ENCODE assay signal across 23 cellular contexts in the genomic region with DNA sequence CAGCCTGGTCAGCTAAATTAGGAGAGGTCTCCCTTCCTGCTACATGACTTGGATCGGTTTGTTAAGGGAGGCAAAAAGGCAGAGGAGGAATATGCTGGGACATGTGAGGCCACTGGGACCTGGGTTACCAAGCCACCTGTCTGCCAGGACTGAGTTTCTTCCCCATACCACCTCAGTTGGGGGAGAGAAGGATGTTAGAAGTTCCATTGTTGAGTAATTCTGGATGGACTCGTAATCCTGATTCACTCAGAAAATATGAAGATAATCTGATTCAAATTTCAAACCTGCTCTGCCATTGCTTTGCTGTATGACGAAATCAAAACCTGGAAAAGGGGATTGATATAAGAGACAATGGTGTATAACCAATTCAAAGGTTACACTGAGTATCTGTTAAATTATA.
DNase-seq lines count a peak whose midpoint lies in the region; ATAC-seq, FAIRE-seq and TF ChIP-seq lines count a peak whose summit lies in the region.
"Had no signal": no experiment of that assay in that cellular context is flagged by ENCODE, and none has a peak within 500 bp of the region (broad histone marks: within the 10 kb centered on the region; RNA-seq: fewer than 3 reads in every experiment).

No MANE protein-coding gene starts in this region.

- WGBS in H1 (ENCODE audit: extremely low coverage in 1 of 2, insufficient coverage in 1 of 2, insufficient read length in 1 of 2, insufficient replicate concordance in 2 of 2, low coverage in 1 of 2, low lambda C conversion rate in 2 of 2, missing lambda C conversion rate in 1 of 2), 2 experiments = 79% methylated on average over 3 of the region's 3 CpGs; no CpG with 5 or more reads in 1 of the 2 experiments

- no peak for TF ChIP-seq CTCF in H1 (IDR thresholded peaks at IDR 0.05; ENCODE audit: control extremely low read depth in 1 of 3, insufficient read depth in 1 of 3, low read depth in 1 of 3, low read length in 3 of 3)

- H3K4ac ChIP-seq in H1 (replicated peaks; ENCODE audit: insufficient read length, low read depth, low read length) = no peak overlapping the region

- no peaks in the 10 kb centered on the region; the same call in 1 of the 2 replicates for H3K23me2 ChIP-seq in H1 (ENCODE audit: low read depth, low read length)

- no peaks in the 10 kb centered on the region for H3K79me1 ChIP-seq in H1 (ENCODE audit: low read depth, low read length)

- H2BK15ac ChIP-seq in H1 (ENCODE audit: low read length) = no peak overlapping the region

- H3K14ac ChIP-seq in H1 (ENCODE audit: insufficient read length) = no peak overlapping the region

- no peak overlapping the region for H3K18ac ChIP-seq in H1 (ENCODE audit: extremely low read depth, low read length)

- no peaks in the 10 kb centered on the region for H3K27me3 ChIP-seq in H1 (replicated peaks in 1 of 4; ENCODE audit: control insufficient read depth in 3 of 4, extremely low read depth in 1 of 4, insufficient read depth in 3 of 4, low read length in 3 of 4)
- H3K27me3 ChIP-seq: neutrophil had no signal

- H3K23ac ChIP-seq in H1 (ENCODE audit: insufficient read length) = no peak overlapping the region

- CTCF ChIA-PET in H1 (lab: Charles Lee; ENCODE audit: partially characterized antibody) = interaction anchor here (0.6 kb wide), 1 partner anchor 83 kb away, joined by 3 read pairs; no protein-coding TSS in a partner anchor

- H2BK12ac ChIP-seq in H1 (ENCODE audit: low read depth, low read length) = no peak overlapping the region

- ATAC-seq in HG03354 (IDR thresholded peaks at IDR 0.05; ENCODE audit: poor library complexity, severe bottlenecking, unreplicated experiment) (no peak), GM18909 (IDR thresholded peaks at IDR 0.05; ENCODE audit: poor library complexity, unreplicated experiment) (no peak)
- ATAC-seq: activated T-cell treated with anti-CD3 and anti-CD28 coated beads, Interleukin-2, amount 50 U/mL, for 72 hours; left colon; Panc1; T-helper 17 cell had no signal

- H3K27ac ChIP-seq in H1 (ENCODE audit: low read depth, low read length) = no peak overlapping the region
- H3K27ac ChIP-seq: KMS-11, neutrophil, thoracic aorta had no signal

- H4K5ac ChIP-seq in H1 (ENCODE audit: insufficient read length, low read depth, low read length) = no peak overlapping the region

- no peaks in the 10 kb centered on the region for H3K4me1 ChIP-seq in H1 (replicated peaks in 1 of 4; ENCODE audit: control insufficient read depth in 3 of 4, insufficient read depth in 4 of 4, low read length in 3 of 4)

- no peak overlapping the region for H3K9ac ChIP-seq in H1 (replicated peaks in 1 of 4; ENCODE audit: extremely low read depth in 1 of 4, low read depth in 3 of 4, low read length in 3 of 4)
- H3K9ac ChIP-seq: KMS-11 had no signal

- H2AK5ac ChIP-seq in H1 (ENCODE audit: low read depth, low read length) = no peak overlapping the region

- H3K9me3 ChIP-seq in H1 (ENCODE audit: insufficient read depth in 2 of 2, low read depth in 1 of 2, low read length in 1 of 2) = peaks cover 0 to 4% of the 10 kb centered on the region in 2 experiments; a peak in 2 of 4 replicates
- H3K9me3 ChIP-seq: neutrophil, thoracic aorta had no signal

- peak; percentile 42 for FAIRE-seq in H1 (lab: Jason Lieb, UNC)
- FAIRE-seq: GM12891 had no signal

- TF ChIP-seq RAD21 in H1 (IDR thresholded peaks at IDR 0.05 in 1 of 2, conservative IDR thresholded peaks at IDR 0.05 in 1 of 2; ENCODE audit: low read depth in 2 of 2, low read length in 2 of 2) = no peak

- H2BK120ac ChIP-seq in H1 (replicated peaks; ENCODE audit: low read depth, low read length) = no peak overlapping the region

- no peak overlapping the region for H3K4me3 ChIP-seq in H1 (ENCODE audit: extremely low read depth in 1 of 4, insufficient read depth in 2 of 4, low read depth in 3 of 4, low read length in 4 of 4)
- H3K4me3 ChIP-seq: thoracic aorta had no signal

- H4K8ac ChIP-seq in H1 (ENCODE audit: extremely low read depth, insufficient read depth, low read length) = no peak overlapping the region

- H3K4me2 ChIP-seq in H1 (ENCODE audit: insufficient read depth in 1 of 2, low read depth in 2 of 2, low read length in 2 of 2) = no peak overlapping the region
- H3K4me2 ChIP-seq: KMS-11 had no signal

- H2BK5ac ChIP-seq in H1 (ENCODE audit: low read depth, low read length) = no peak overlapping the region

- no peak overlapping the region for H2BK20ac ChIP-seq in H1 (ENCODE audit: low read length)

- H3K79me2 ChIP-seq in H1 (ENCODE audit: control insufficient read depth in 1 of 2, insufficient read depth in 2 of 2, low read length in 2 of 2) = no peaks in the 10 kb centered on the region

- no peak for TF ChIP-seq EP300 in H1 (IDR thresholded peaks at IDR 0.05; ENCODE audit: borderline replicate concordance in 1 of 2, low read depth in 2 of 2, low read length in 2 of 2)

- no peaks in the 10 kb centered on the region for H4K20me1 ChIP-seq in H1 (replicated peaks in 1 of 2; ENCODE audit: control insufficient read depth in 1 of 2, insufficient read depth in 2 of 2, low read length in 2 of 2)

- no peak overlapping the region for H3K56ac ChIP-seq in H1 (replicated peaks; ENCODE audit: insufficient read length, low read depth, low read length)

- no peak overlapping the region for H2AFZ ChIP-seq in H1 (ENCODE audit: low read length)

- TF ChIP-seq POLR2A in H1 (IDR thresholded peaks at IDR 0.05; ENCODE audit: control extremely low read depth in 1 of 2, low read depth in 2 of 2, low read length in 2 of 2) = no peak

- DNase-seq in EL (peak; percentile 41), M059J (ENCODE audit: low read depth) (peak; percentile 36), H1 (ENCODE audit: low read depth in 1 of 2, low spot score in 2 of 2) (no peak), non-pigmented ciliary epithelial cell (ENCODE audit: low read depth) (peak; percentile 5), NCI-H2029 (lab: John Stamatoyannopoulos, UW) (no peak)
- DNase-seq in activated naive CD4-positive, alpha-beta T cell treated with Interleukin-2 at 50 U/mL for 16 hours = no peak
- DNase-seq: activated CD4-positive, alpha-beta T cell treated with anti-CD3 and anti-CD28 coated beads for 48 hours; activated T-cell treated with anti-CD3 and anti-CD28 coated beads, Interleukin-2, amount 50 U/mL, for 72 hours; erythroblast; H7; left colon; mesenchymal stem cell; NCI-H2081; stimulated activated CD4-positive, alpha-beta T cell treated with anti-CD3 and anti-CD28 coated beads, Interleukin-4, amount 100 ng/mL, for 24 hours; stimulated activated naive CD4-positive, alpha-beta T cell treated with Interleukin-2 at 50 U/mL for 16 hours; T-helper 17 cell had no signal

- no peak overlapping the region for H4K91ac ChIP-seq in H1 (replicated peaks; ENCODE audit: insufficient read length, low read length)

- no peaks in the 10 kb centered on the region for H3K36me3 ChIP-seq in H1 (ENCODE audit: control insufficient read depth in 2 of 4, insufficient read depth in 4 of 4, low read length in 3 of 4)
- H3K36me3 ChIP-seq: neutrophil, thoracic aorta had no signal

- POLR2A ChIA-PET in H1 (lab: Charles Lee; ENCODE audit: partially characterized antibody) = no interaction called here

TF ChIP-seq in H1, 55 proteins besides CTCF, POLR2A, EP300 and RAD21 (continues in another document):
- TF ChIP-seq SP1 (IDR thresholded peaks at IDR 0.05; ENCODE audit: low read depth, low read length) = no peak
- TF ChIP-seq CHD2 (IDR thresholded peaks at IDR 0.05; ENCODE audit: low read length) = no peak
- no peak for TF ChIP-seq MAFK (IDR thresholded peaks at IDR 0.05; ENCODE audit: low read depth, low read length)
- no peak for TF ChIP-seq SIRT6 (IDR thresholded peaks at IDR 0.05; ENCODE audit: low read length)
- TF ChIP-seq, protein P1, sequence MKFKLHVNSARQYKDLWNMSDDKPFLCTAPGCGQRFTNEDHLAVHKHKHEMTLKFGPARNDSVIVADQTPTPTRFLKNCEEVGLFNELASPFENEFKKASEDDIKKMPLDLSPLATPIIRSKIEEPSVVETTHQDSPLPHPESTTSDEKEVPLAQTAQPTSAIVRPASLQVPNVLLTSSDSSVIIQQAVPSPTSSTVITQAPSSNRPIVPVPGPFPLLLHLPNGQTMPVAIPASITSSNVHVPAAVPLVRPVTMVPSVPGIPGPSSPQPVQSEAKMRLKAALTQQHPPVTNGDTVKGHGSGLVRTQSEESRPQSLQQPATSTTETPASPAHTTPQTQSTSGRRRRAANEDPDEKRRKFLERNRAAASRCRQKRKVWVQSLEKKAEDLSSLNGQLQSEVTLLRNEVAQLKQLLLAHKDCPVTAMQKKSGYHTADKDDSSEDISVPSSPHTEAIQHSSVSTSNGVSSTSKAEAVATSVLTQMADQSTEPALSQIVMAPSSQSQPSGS (IDR thresholded peaks at IDR 0.05; ENCODE audit: low read length) = no peak
- TF ChIP-seq, protein P2, sequence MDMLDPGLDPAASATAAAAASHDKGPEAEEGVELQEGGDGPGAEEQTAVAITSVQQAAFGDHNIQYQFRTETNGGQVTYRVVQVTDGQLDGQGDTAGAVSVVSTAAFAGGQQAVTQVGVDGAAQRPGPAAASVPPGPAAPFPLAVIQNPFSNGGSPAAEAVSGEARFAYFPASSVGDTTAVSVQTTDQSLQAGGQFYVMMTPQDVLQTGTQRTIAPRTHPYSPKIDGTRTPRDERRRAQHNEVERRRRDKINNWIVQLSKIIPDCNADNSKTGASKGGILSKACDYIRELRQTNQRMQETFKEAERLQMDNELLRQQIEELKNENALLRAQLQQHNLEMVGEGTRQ (IDR thresholded peaks at IDR 0.05; ENCODE audit: low read length) = no peak
- TF ChIP-seq, protein P3, sequence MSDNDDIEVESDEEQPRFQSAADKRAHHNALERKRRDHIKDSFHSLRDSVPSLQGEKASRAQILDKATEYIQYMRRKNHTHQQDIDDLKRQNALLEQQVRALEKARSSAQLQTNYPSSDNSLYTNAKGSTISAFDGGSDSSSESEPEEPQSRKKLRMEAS (IDR thresholded peaks at IDR 0.05) = no peak
- TF ChIP-seq CTBP2 (IDR thresholded peaks at IDR 0.05; ENCODE audit: borderline replicate concordance, insufficient read depth, insufficient read length, low read length) = no peak
- no peak for TF ChIP-seq JUND (IDR thresholded peaks at IDR 0.05; ENCODE audit: low read length)
- TF ChIP-seq CBX5 (IDR thresholded peaks at IDR 0.05; ENCODE audit: low read depth, low read length) = no peak
- no peak for TF ChIP-seq SAP30 (IDR thresholded peaks at IDR 0.05; ENCODE audit: insufficient read depth, insufficient replicate concordance, low read length)
- no peak for TF ChIP-seq POU5F1 (IDR thresholded peaks at IDR 0.05; ENCODE audit: low read depth, low read length)
- TF ChIP-seq SP2 (IDR thresholded peaks at IDR 0.05; ENCODE audit: low read length) = no peak
- no peak for TF ChIP-seq NANOG (IDR thresholded peaks at IDR 0.05; ENCODE audit: insufficient read depth, low read depth, low read length, poor library complexity, severe bottlenecking)
- no peak for TF ChIP-seq NRF1 (IDR thresholded peaks at IDR 0.05; ENCODE audit: low read depth, low read length)
- TF ChIP-seq TCF12 (IDR thresholded peaks at IDR 0.05; ENCODE audit: low read depth, low read length) = no peak
- TF ChIP-seq JUN (IDR thresholded peaks at IDR 0.05; ENCODE audit: low read depth, low read length) = no peak
- no peak for TF ChIP-seq HDAC2 (IDR thresholded peaks at IDR 0.05; ENCODE audit: borderline replicate concordance in 1 of 2, low read depth in 2 of 2, low read length in 2 of 2)

Comparison
In these comparisons a context has a peak if more than half of its experiments do, and no peak if none do; other contexts are left out.
1. DNase-seq: peak in EL (single experiment), M059J (single experiment) and non-pigmented ciliary epithelial cell (single experiment); none in H1 (0 of 2), NCI-H2029 (single experiment) and activated naive CD4-positive, alpha-beta T cell treated with Interleukin-2 at 50 U/mL for 16 hours (single experiment).